In genomic region chr5:151151263-151151660, GRCh38 we compare ENCODE assay signal across 9 cellular contexts. TPM values are rescaled to one million over a fixed set of nuclear protein-coding genes. Genes with fewer than 3 reads are reported as not detected.
DNase-seq lines count a peak whose midpoint lies in the region; ATAC-seq and TF ChIP-seq lines count a peak whose summit lies in the region.
"Had no signal": no experiment of that assay in that cellular context is flagged by ENCODE, and none has a peak within 500 bp of the region (broad histone marks: within the 10 kb centered on the region; RNA-seq: fewer than 3 reads in every experiment).

No MANE protein-coding gene starts in this region.

- H3K36me3 Mint-ChIP-seq in chondrocyte (ENCODE audit: low read depth), result peaks cover 16% of the 10 kb centered on the region
- H3K36me3 Mint-ChIP-seq in nephron (ENCODE audit: low read depth), result peaks cover 18% of the 10 kb centered on the region

- ATAC-seq in heart left ventricle, result no peak
- no peak for ATAC-seq in HG02973 (IDR thresholded peaks at IDR 0.05; ENCODE audit: unreplicated experiment)
- no peak for ATAC-seq in HG02763 (IDR thresholded peaks at IDR 0.05; ENCODE audit: unreplicated experiment)

- no peaks in the 10 kb centered on the region for H3K79me2 ChIP-seq in PC-9 (ENCODE audit: low read depth)

- no peak for TF ChIP-seq CTCF in heart left ventricle (IDR thresholded peaks at IDR 0.05)
- TF ChIP-seq CTCF in chondrocyte (IDR thresholded peaks at IDR 0.05), result no peak
- no peak for TF ChIP-seq CTCF in nephron (IDR thresholded peaks at IDR 0.05; ENCODE audit: unreplicated experiment in 3 of 3)
- no peak for TF ChIP-seq CTCF in vagina (IDR thresholded peaks at IDR 0.05)
- TF ChIP-seq CTCF in PC-9 (conservative IDR thresholded peaks at IDR 0.05), result no peak

- 20 to 46% (median 29%) methylated on average over 2 of the region's 2 CpGs for WGBS in heart left ventricle, 4 donors

- H3K4me1 Mint-ChIP-seq in chondrocyte (ENCODE audit: low read depth), result peaks cover 78% of the 10 kb centered on the region
- H3K4me1 Mint-ChIP-seq in nephron, result peaks cover 92% of the 10 kb centered on the region

- H3K4me1 ChIP-seq in heart left ventricle (peaks cover 19 to 99% (median 73%) of the 10 kb centered on the region in 12 donors), vagina (peaks cover 85% of the 10 kb centered on the region), PC-9 (replicated peaks; ENCODE audit: insufficient read depth) (no peaks in the 10 kb centered on the region)

- POLR2A ChIA-PET in PC-9 (lab: Charles Lee; ENCODE audit: unreplicated experiment), result no interaction called here

- no peaks in the 10 kb centered on the region for H3K9me2 ChIP-seq in PC-9 (ENCODE audit: insufficient read depth)

- no peak overlapping the region for H3K4me3 ChIP-seq in heart left ventricle
- H3K4me3 ChIP-seq in vagina, result no peak overlapping the region
- no peak overlapping the region for H3K4me3 ChIP-seq in PC-9

- no peaks in the 10 kb centered on the region for H3F3A ChIP-seq in PC-9 (ENCODE audit: insufficient read depth, low read depth)

- H3K27ac Mint-ChIP-seq in chondrocyte (ENCODE audit: unreplicated experiment) (peak overlapping the region; percentile 74), nephron (peak overlapping the region; percentile 95 to 99 (median 97))

- H3K9me3 ChIP-seq in heart left ventricle (no peaks in the 10 kb centered on the region), vagina (no peaks in the 10 kb centered on the region), PC-9 (ENCODE audit: insufficient read depth, low read depth) (no peaks in the 10 kb centered on the region)

- no TSS peak for BruUV-seq in PC-9 (replicated peaks; lab: Mats Ljungman, UMichigan)

- TF ChIP-seq POLR2A in heart left ventricle (IDR thresholded peaks at IDR 0.05) (no peak), vagina (IDR thresholded peaks at IDR 0.05) (no peak)

- H3K9me3 Mint-ChIP-seq in chondrocyte (ENCODE audit: low read depth) (no peaks in the 10 kb centered on the region), nephron (no peaks in the 10 kb centered on the region)

- H3K4me3 Mint-ChIP-seq in chondrocyte (ENCODE audit: unreplicated experiment), result no peak overlapping the region
- H3K4me3 Mint-ChIP-seq in nephron, result peak overlapping the region; percentile 13 to 51 (median 46)

- peaks cover 0 to 28% (median 15%) of the 10 kb centered on the region in 9 donors for H3K36me3 ChIP-seq in heart left ventricle
- no peaks in the 10 kb centered on the region for H3K36me3 ChIP-seq in vagina
- no peaks in the 10 kb centered on the region for H3K36me3 ChIP-seq in PC-9 (ENCODE audit: low read depth)

- H3K27me3 ChIP-seq in heart left ventricle (no peaks in the 10 kb centered on the region), vagina (no peaks in the 10 kb centered on the region), PC-9 (ENCODE audit: insufficient read depth, low read depth) (no peaks in the 10 kb centered on the region)

- intact Hi-C loops in heart left ventricle (cut with DNase I), result loop anchor here in 2 of 10 donors (10.0 kb wide), 2 partner anchors 356 to 366 kb away; no protein-coding TSS in a partner anchor
- intact Hi-C loops in cardiac septum (cut with DNase I), result no loop called here
- intact Hi-C loops in vagina (cut with DNase I), result no loop called here
- intact Hi-C loops in PC-9 (cut with micrococcal nuclease; ENCODE audit: unreplicated experiment), result no loop called here

- CTCF ChIA-PET in PC-9 (lab: Charles Lee), result no interaction called here

- H3K27ac ChIP-seq in heart left ventricle, result peak overlapping the region; percentile 33 to 94 (median 63)
- H3K27ac ChIP-seq in vagina, result peak overlapping the region; percentile 82
- no peak overlapping the region for H3K27ac ChIP-seq in PC-9

- H3K27me3 Mint-ChIP-seq in chondrocyte (ENCODE audit: low read depth) (no peaks in the 10 kb centered on the region), nephron (ENCODE audit: low read depth) (peaks cover 3% of the 10 kb centered on the region)

- H2AFZ ChIP-seq in PC-9, result no peak overlapping the region

- H3K4me2 ChIP-seq in PC-9, result no peak overlapping the region

- DNase-seq in heart left ventricle (no peak), cardiac septum (ENCODE audit: low spot score) (no peak), chondrocyte (ENCODE audit: low spot score) (no peak), vagina (ENCODE audit: extremely low spot score in 2 of 2) (no peak), PC-9 (no peak)
- DNase-seq: NCI-H1694 treated with DMSO at 0.1 percent for 48 hours had no signal

- H4K20me1 ChIP-seq in PC-9 (ENCODE audit: insufficient read depth), result no peaks in the 10 kb centered on the region

RNA-seq across cellular contexts. Expression of gene ANXA6, which starts 6.3 kb away (rescaled TPM):
- total RNA-seq in heart left ventricle, result 100 to 1,000 TPM; 179 to 287 (median 220) TPM
- polyA plus RNA-seq in heart left ventricle, result 100 to 1,000 TPM; 171 to 202 TPM
- total RNA-seq in cardiac septum, result 257 TPM
- 333 to 456 TPM (median 450 TPM) in 3 replicates for total RNA-seq in chondrocyte
- total RNA-seq in vagina, result 190 TPM
- total RNA-seq in PC-9 (2021), result 18.0 and 22.4 TPM in 2 replicates
